In genomic region chr9:72487665-72488064, GRCh38 we compare ENCODE assay signal across 9 cellular contexts. TPM values are rescaled to one million over a fixed set of nuclear protein-coding genes. Genes with fewer than 3 reads are reported as not detected.
"Had no signal": no experiment of that assay in that cellular context is flagged by ENCODE, and none has a peak within 500 bp of the region (broad histone marks: within the 10 kb centered on the region; RNA-seq: fewer than 3 reads in every experiment).

No MANE protein-coding gene starts in this region.

RNA-seq across cellular contexts. Expression of gene TMC1, which starts 33.7 kb away (rescaled TPM):
- total RNA-seq: activated CD4-positive, alpha-beta T cell treated with anti-CD3 and anti-CD28 coated beads for 36 hours; activated CD4-positive, alpha-beta T cell treated with anti-CD3 and anti-CD28 coated beads, Interleukin-2, amount 10 ng/mL, durations not matched to agents 7 days and 5 days; activated CD8-positive, alpha-beta memory T cell treated with anti-CD3 and anti-CD28 coated beads, Interleukin-2, amount 10 ng/mL, durations not matched to agents 7 days and 5 days; activated CD8-positive, alpha-beta T cell treated with anti-CD3 and anti-CD28 coated beads, Interleukin-2, amount 10 ng/mL, durations not matched to agents 7 days and 5 days; activated naive CD8-positive, alpha-beta T cell treated with anti-CD3 and anti-CD28 coated beads, Interleukin-2, amount 10 ng/mL, durations not matched to agents 7 days and 5 days; activated T-helper 2 cell treated with anti-CD3 and anti-CD28 coated beads, Interferon-gamma antibody, Interleukin-2, Interleukin-4, amounts not matched to agents 10 μg/mL and 5 μg/mL and 100 μg/mL, durations not matched to agents 14 hours and 24 hours and 36 hours; ascending aorta; T-helper 17 cell; T-helper 2 cell treated with Interferon-gamma antibody and Interleukin-4, amounts not matched to agents 100 ng/mL and 5 ng/mL, for 36 hours had no signal
